ENCODE assay signal across 30 cellular contexts in the genomic region with DNA sequence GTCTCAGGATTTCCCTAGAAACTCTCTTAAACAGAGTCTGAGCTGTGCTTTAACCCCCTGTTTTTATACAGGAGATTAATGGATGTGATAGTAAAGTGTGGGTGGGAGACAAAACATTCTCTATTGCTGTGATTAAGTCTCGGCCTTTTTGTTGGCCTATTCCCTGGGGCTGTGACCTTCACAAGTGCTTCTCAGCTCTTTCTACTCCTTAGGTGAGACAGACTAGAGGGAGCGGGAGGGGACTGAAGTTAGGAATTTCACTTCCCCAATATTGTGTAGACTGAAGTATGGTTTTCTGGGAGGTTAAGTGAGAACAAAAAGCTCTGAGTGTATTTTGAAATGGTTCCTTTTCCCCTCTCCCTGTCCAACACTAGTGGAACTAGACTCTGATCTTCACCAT. TPM values are rescaled to one million over a fixed set of nuclear protein-coding genes. Genes with fewer than 3 reads are reported as not detected.
"Had no signal": no experiment of that assay in that cellular context is flagged by ENCODE, and none has a peak within 500 bp of the region (broad histone marks: within the 10 kb centered on the region; RNA-seq: fewer than 3 reads in every experiment).

No MANE protein-coding gene starts in this region.

- H3K9me2 ChIP-seq: SK-N-SH had no signal

- H3K27ac Mint-ChIP-seq: activated CD4-positive, alpha-beta memory T cell treated with anti-CD3 and anti-CD28 coated beads, Interleukin-2, amount 10 ng/mL, durations not matched to agents 7 days and 5 days; activated CD4-positive, alpha-beta T cell treated with anti-CD3 and anti-CD28 coated beads for 36 hours; activated naive CD4-positive, alpha-beta T cell treated with anti-CD3 and anti-CD28 coated beads, Interleukin-2, amount 50 U/mL, for 24 hours; activated T-helper 1 cell treated with anti-CD3 and anti-CD28 coated beads, Interleukin-12 subunit alpha, Interleukin-12 subunit beta, Interleukin-2, Interleukin-4 antibody, amounts not matched to agents 30 ng/mL and 10 ng/mL and 1 ng/mL, durations not matched to agents 14 hours and 24 hours and 36 hours had no signal

- H3K4me1 Mint-ChIP-seq: activated CD4-positive, alpha-beta memory T cell treated with anti-CD3 and anti-CD28 coated beads, Interleukin-2, amount 10 ng/mL, durations not matched to agents 7 days and 5 days; activated CD4-positive, alpha-beta T cell treated with anti-CD3 and anti-CD28 coated beads for 36 hours; activated naive CD4-positive, alpha-beta T cell treated with anti-CD3 and anti-CD28 coated beads, Interleukin-2, amount 50 U/mL, for 24 hours had no signal

- H3K4me2 ChIP-seq: SK-N-SH had no signal

- H3K4me3 ChIP-seq: breast epithelium, Peyer's patch, SJCRH30 had no signal

- DNase-seq: activated CD4-positive, alpha-beta memory T cell treated with anti-CD3 and anti-CD28 coated beads, Interleukin-2, amount 10 ng/mL, durations not matched to agents 7 days and 5 days; activated CD4-positive, alpha-beta T cell treated with anti-CD3 and anti-CD28 coated beads for 36 hours; activated CD4-positive, alpha-beta T cell treated with anti-CD3 and anti-CD28 coated beads, Interleukin-2, amount 50 U/mL, for 1 hour; activated effector memory CD4-positive, alpha-beta T cell treated with Interleukin-2 at 50 U/mL for 16 hours; activated naive CD4-positive, alpha-beta T cell; aorta; caudate nucleus; KG1; NCI-H1105 treated with DMSO at 0.1 percent for 48 hours; NCI-H1436 treated with DMSO at 0.1 percent for 48 hours; NCI-H187; NCI-H2081 treated with DMSO at 0.1 percent for 48 hours; NCI-H446; NCI-H524 treated with DMSO at 0.1 percent for 48 hours; NCI-H748 treated with DMSO at 0.1 percent for 48 hours; Peyer's patch; Right ventricle myocardium superior; SJCRH30; SK-N-SH; T-helper 1 cell; WERI-Rb-1 had no signal

- H3K4me1 ChIP-seq: breast epithelium, Peyer's patch, SJCRH30 had no signal

- H3K36me3 ChIP-seq: breast epithelium, Peyer's patch, SJCRH30, WERI-Rb-1 had no signal

- H3K9me3 Mint-ChIP-seq: activated CD4-positive, alpha-beta memory T cell treated with anti-CD3 and anti-CD28 coated beads, Interleukin-2, amount 10 ng/mL, durations not matched to agents 7 days and 5 days; activated naive CD4-positive, alpha-beta T cell treated with anti-CD3 and anti-CD28 coated beads, Interleukin-2, amount 50 U/mL, for 24 hours; activated T-helper 1 cell treated with anti-CD3 and anti-CD28 coated beads, Interleukin-12 subunit alpha, Interleukin-12 subunit beta, Interleukin-2, Interleukin-4 antibody, amounts not matched to agents 30 ng/mL and 10 ng/mL and 1 ng/mL, durations not matched to agents 14 hours and 24 hours and 36 hours had no signal

- H3K27ac ChIP-seq: breast epithelium, Peyer's patch, RWPE1, SJCRH30, WERI-Rb-1 had no signal

- H3K4me3 Mint-ChIP-seq: activated CD4-positive, alpha-beta memory T cell treated with anti-CD3 and anti-CD28 coated beads, Interleukin-2, amount 10 ng/mL, durations not matched to agents 7 days and 5 days; activated CD4-positive, alpha-beta T cell treated with anti-CD3 and anti-CD28 coated beads for 36 hours; activated naive CD4-positive, alpha-beta T cell treated with anti-CD3 and anti-CD28 coated beads, Interleukin-2, amount 50 U/mL, for 24 hours; activated T-helper 1 cell treated with anti-CD3 and anti-CD28 coated beads, Interleukin-12 subunit alpha, Interleukin-12 subunit beta, Interleukin-2, Interleukin-4 antibody, amounts not matched to agents 30 ng/mL and 10 ng/mL and 1 ng/mL, durations not matched to agents 14 hours and 24 hours and 36 hours had no signal

- H3K36me3 Mint-ChIP-seq: activated naive CD4-positive, alpha-beta T cell treated with anti-CD3 and anti-CD28 coated beads, Interleukin-2, amount 50 U/mL, for 24 hours had no signal

- ATAC-seq: activated CD4-positive, alpha-beta T cell treated with anti-CD3 and anti-CD28 coated beads for 36 hours had no signal

- H3K27me3 ChIP-seq: breast epithelium, Peyer's patch, SJCRH30 had no signal

RNA-seq across cellular contexts. Expression of gene OR8B8, which starts 29.8 kb away (rescaled TPM):
- total RNA-seq: activated CD4-positive, alpha-beta memory T cell treated with anti-CD3 and anti-CD28 coated beads, Interleukin-2, amount 10 ng/mL, durations not matched to agents 7 days and 5 days; activated CD4-positive, alpha-beta T cell treated with anti-CD3 and anti-CD28 coated beads for 36 hours; activated CD8-positive, alpha-beta memory T cell treated with anti-CD3 and anti-CD28 coated beads for 36 hours; activated T-helper 1 cell treated with anti-CD3 and anti-CD28 coated beads, Interleukin-12 subunit alpha, Interleukin-12 subunit beta, Interleukin-2, Interleukin-4 antibody, amounts not matched to agents 30 ng/mL and 10 ng/mL and 1 ng/mL, durations not matched to agents 14 hours and 24 hours and 36 hours; aorta; breast epithelium; cerebellum; LHCN-M2; M059J; Peyer's patch; Right ventricle myocardium superior; SJCRH30; T-helper 2 cell treated with Interferon-gamma antibody and Interleukin-4, amounts not matched to agents 100 ng/mL and 5 ng/mL, for 36 hours had no signal
- polyA plus RNA-seq: aorta, SK-N-SH had no signal

RNA-seq across cellular contexts. Expression of gene OR8B4, which starts 50.6 kb away (rescaled TPM):
- total RNA-seq: activated CD4-positive, alpha-beta memory T cell treated with anti-CD3 and anti-CD28 coated beads, Interleukin-2, amount 10 ng/mL, durations not matched to agents 7 days and 5 days; activated CD4-positive, alpha-beta T cell treated with anti-CD3 and anti-CD28 coated beads for 36 hours; activated CD8-positive, alpha-beta memory T cell treated with anti-CD3 and anti-CD28 coated beads for 36 hours; activated T-helper 1 cell treated with anti-CD3 and anti-CD28 coated beads, Interleukin-12 subunit alpha, Interleukin-12 subunit beta, Interleukin-2, Interleukin-4 antibody, amounts not matched to agents 30 ng/mL and 10 ng/mL and 1 ng/mL, durations not matched to agents 14 hours and 24 hours and 36 hours; aorta; breast epithelium; cerebellum; LHCN-M2; M059J; Peyer's patch; Right ventricle myocardium superior; SJCRH30; T-helper 2 cell treated with Interferon-gamma antibody and Interleukin-4, amounts not matched to agents 100 ng/mL and 5 ng/mL, for 36 hours had no signal
- polyA plus RNA-seq: aorta, SK-N-SH had no signal
